8 cellular contexts compared by ENCODE assay signal in genomic region chr2:217789003-217789735, GRCh38.
DNase-seq lines count a peak whose midpoint lies in the region; ATAC-seq and TF ChIP-seq lines count a peak whose summit lies in the region.

No MANE protein-coding gene starts in this region.

- H3K27ac Mint-ChIP-seq in activated T-helper 2 cell treated with anti-CD3 and anti-CD28 coated beads, Interferon-gamma antibody, Interleukin-2, Interleukin-4, amounts not matched to agents 10 μg/mL and 5 μg/mL and 100 μg/mL, durations not matched to agents 14 hours and 24 hours and 36 hours, result peak overlapping the region; percentile 29
- no peak overlapping the region for H3K27ac Mint-ChIP-seq in stimulated activated naive CD8-positive, alpha-beta T cell treated with anti-CD3 and anti-CD28 coated beads, Interleukin-15, Interleukin-2, amounts not matched to agents 100 ng/mL and 50 ng/mL, for 24 hours

- no peaks in the 10 kb centered on the region for H3K9me2 ChIP-seq in neural cell (ENCODE audit: insufficient read depth, low read length)

- H3K4me1 Mint-ChIP-seq in activated T-helper 2 cell treated with anti-CD3 and anti-CD28 coated beads, Interferon-gamma antibody, Interleukin-2, Interleukin-4, amounts not matched to agents 10 μg/mL and 5 μg/mL and 100 μg/mL, durations not matched to agents 14 hours and 24 hours and 36 hours (ENCODE audit: low read depth), result peaks cover 12% of the 10 kb centered on the region
- H3K4me1 Mint-ChIP-seq in stimulated activated naive CD8-positive, alpha-beta T cell treated with anti-CD3 and anti-CD28 coated beads, Interleukin-15, Interleukin-2, amounts not matched to agents 100 ng/mL and 50 ng/mL, for 24 hours (ENCODE audit: low read depth), result peaks cover 21% of the 10 kb centered on the region

- no peak for ATAC-seq in HG02852 (IDR thresholded peaks at IDR 0.05; ENCODE audit: unreplicated experiment)

- DNase-seq in HuH-7.5 (ENCODE audit: low spot score) (peak; percentile 72), RKO (ENCODE audit: low spot score) (peak; percentile 52), fibroblast of the conjunctiva (ENCODE audit: low read depth) (peak; percentile 50)
- DNase-seq in activated T-helper 2 cell treated with anti-CD3 and anti-CD28 coated beads, Interferon-gamma antibody, Interleukin-2, Interleukin-4, amounts not matched to agents 10 μg/mL and 5 μg/mL and 100 μg/mL, durations not matched to agents 14 hours and 24 hours and 36 hours (ENCODE audit: low spot score), result peak; percentile 61

- no peaks in the 10 kb centered on the region for H3K27me3 ChIP-seq in neural cell (ENCODE audit: insufficient read depth, low read depth, low read length)

- no peak for TF ChIP-seq EP300 in neural cell (conservative IDR thresholded peaks at IDR 0.05; ENCODE audit: poor library complexity, severe bottlenecking)

- H3K9me3 Mint-ChIP-seq in activated T-helper 2 cell treated with anti-CD3 and anti-CD28 coated beads, Interferon-gamma antibody, Interleukin-2, Interleukin-4, amounts not matched to agents 10 μg/mL and 5 μg/mL and 100 μg/mL, durations not matched to agents 14 hours and 24 hours and 36 hours, result no peaks in the 10 kb centered on the region
- H3K9me3 Mint-ChIP-seq in stimulated activated naive CD8-positive, alpha-beta T cell treated with anti-CD3 and anti-CD28 coated beads, Interleukin-15, Interleukin-2, amounts not matched to agents 100 ng/mL and 50 ng/mL, for 24 hours, result no peaks in the 10 kb centered on the region

- no peaks in the 10 kb centered on the region for H3K27me3 Mint-ChIP-seq in activated T-helper 2 cell treated with anti-CD3 and anti-CD28 coated beads, Interferon-gamma antibody, Interleukin-2, Interleukin-4, amounts not matched to agents 10 μg/mL and 5 μg/mL and 100 μg/mL, durations not matched to agents 14 hours and 24 hours and 36 hours (ENCODE audit: low read depth)
- H3K27me3 Mint-ChIP-seq in stimulated activated naive CD8-positive, alpha-beta T cell treated with anti-CD3 and anti-CD28 coated beads, Interleukin-15, Interleukin-2, amounts not matched to agents 100 ng/mL and 50 ng/mL, for 24 hours, result no peaks in the 10 kb centered on the region

- no peak overlapping the region for H3K27ac ChIP-seq in neural cell (ENCODE audit: low read length)

- intact Hi-C loops in activated T-helper 2 cell treated with anti-CD3 and anti-CD28 coated beads, Interferon-gamma antibody, Interleukin-2, Interleukin-4, amounts not matched to agents 10 μg/mL and 5 μg/mL and 100 μg/mL, durations not matched to agents 14 hours and 24 hours and 36 hours (cut with micrococcal nuclease), result loop anchor here (1.0 to 5.0 kb wide), 3 partner anchors 97 to 278 kb away; partner anchors contain the start of gene RUFY4

- no peaks in the 10 kb centered on the region for H4K20me1 ChIP-seq in neural cell (ENCODE audit: insufficient read depth)

- no peak overlapping the region for H2AFZ ChIP-seq in neural cell (ENCODE audit: low read depth, low read length)

- no peaks in the 10 kb centered on the region for H3K9me3 ChIP-seq in neural cell (ENCODE audit: low read length)

- H3K4me3 Mint-ChIP-seq in activated T-helper 2 cell treated with anti-CD3 and anti-CD28 coated beads, Interferon-gamma antibody, Interleukin-2, Interleukin-4, amounts not matched to agents 10 μg/mL and 5 μg/mL and 100 μg/mL, durations not matched to agents 14 hours and 24 hours and 36 hours (ENCODE audit: low read depth), result peak overlapping the region; percentile 51
- H3K4me3 Mint-ChIP-seq in stimulated activated naive CD8-positive, alpha-beta T cell treated with anti-CD3 and anti-CD28 coated beads, Interleukin-15, Interleukin-2, amounts not matched to agents 100 ng/mL and 50 ng/mL, for 24 hours, result peak overlapping the region; percentile 24

- no peaks in the 10 kb centered on the region for H3K36me3 ChIP-seq in neural cell (ENCODE audit: insufficient read depth, low read length)

- no peak overlapping the region for H3K4me3 ChIP-seq in neural cell (ENCODE audit: low read length)

- no peak overlapping the region for H3K4me2 ChIP-seq in neural cell (ENCODE audit: low read length)

- peak; percentile 82 for TF ChIP-seq CTCF in GM12801 (IDR thresholded peaks at IDR 0.05; ENCODE audit: extremely low read depth, insufficient read length)
- TF ChIP-seq CTCF in neural cell (IDR thresholded peaks at IDR 0.05; ENCODE audit: poor library complexity, severe bottlenecking), result peak; percentile 99

- H3K9ac ChIP-seq in neural cell (ENCODE audit: low read length), result no peak overlapping the region

- H3K79me2 ChIP-seq in neural cell (replicated peaks; ENCODE audit: insufficient read depth, low read length), result no peaks in the 10 kb centered on the region

- no peaks in the 10 kb centered on the region for H3F3A ChIP-seq in neural cell (ENCODE audit: insufficient read depth, low read length, poor library complexity, severe bottlenecking)

- TF ChIP-seq RAD21 in neural cell (conservative IDR thresholded peaks at IDR 0.05), result peak; percentile 99

- H3K36me3 Mint-ChIP-seq in activated T-helper 2 cell treated with anti-CD3 and anti-CD28 coated beads, Interferon-gamma antibody, Interleukin-2, Interleukin-4, amounts not matched to agents 10 μg/mL and 5 μg/mL and 100 μg/mL, durations not matched to agents 14 hours and 24 hours and 36 hours (ENCODE audit: low read depth), result no peaks in the 10 kb centered on the region
- H3K36me3 Mint-ChIP-seq in stimulated activated naive CD8-positive, alpha-beta T cell treated with anti-CD3 and anti-CD28 coated beads, Interleukin-15, Interleukin-2, amounts not matched to agents 100 ng/mL and 50 ng/mL, for 24 hours (ENCODE audit: low read depth), result no peaks in the 10 kb centered on the region

TF ChIP-seq in neural cell, 6 proteins besides CTCF, POLR2A, EP300 and RAD21:
- TF ChIP-seq TAF1 (IDR thresholded peaks at IDR 0.05; ENCODE audit: low read depth) (no peak), MXI1 (conservative IDR thresholded peaks at IDR 0.05; ENCODE audit: poor library complexity, severe bottlenecking) (peak; percentile 14), SMC3 (conservative IDR thresholded peaks at IDR 0.05; ENCODE audit: poor library complexity) (peak; percentile 98)
